In genomic region chr1:206186826-206187225, GRCh38 we compare ENCODE assay signal across 1 cellular context. TPM values are rescaled to one million over a fixed set of nuclear protein-coding genes. Genes with fewer than 3 reads are reported as not detected.
"Had no signal": no experiment of that assay in that cellular context is flagged by ENCODE, and none has a peak within 500 bp of the region (broad histone marks: within the 10 kb centered on the region; RNA-seq: fewer than 3 reads in every experiment).

No MANE protein-coding gene starts in this region.

RNA-seq across cellular contexts. Expression of gene FAM72A, which starts 15.8 kb away (rescaled TPM):
- total RNA-seq: left ventricle myocardium inferior had no signal
